In the genomic region with DNA sequence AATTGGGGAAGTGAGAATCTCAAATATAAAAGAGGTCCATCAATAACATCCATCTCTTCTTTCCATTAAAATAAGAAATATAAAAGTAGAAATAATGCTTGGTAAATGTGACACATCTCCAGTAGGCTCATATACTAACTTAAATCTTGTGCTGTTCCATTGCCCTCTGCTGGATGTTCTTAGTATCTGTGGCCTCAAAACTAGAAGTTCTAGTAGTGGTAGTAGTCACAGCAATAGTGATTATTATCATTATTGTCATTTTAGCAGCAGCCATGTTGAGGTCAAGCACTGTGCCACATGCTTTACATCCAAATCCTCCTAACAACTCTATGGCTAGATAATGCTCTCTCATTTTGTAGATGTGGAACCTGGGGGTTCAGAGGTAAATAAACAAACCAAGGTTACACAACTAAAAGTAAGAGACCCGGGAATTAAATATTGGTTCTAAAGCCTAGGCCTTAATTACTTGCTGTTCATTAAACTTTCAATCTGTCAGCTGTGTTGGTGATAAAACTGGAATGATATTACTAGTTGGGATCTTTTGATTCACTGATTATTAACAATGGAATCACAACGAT, we compare ENCODE assay signal across 8 cellular contexts. TPM values are rescaled to one million over a fixed set of nuclear protein-coding genes. Genes with fewer than 3 reads are reported as not detected.
DNase-seq lines count a peak whose midpoint lies in the region; ATAC-seq, FAIRE-seq and TF ChIP-seq lines count a peak whose summit lies in the region.

No MANE protein-coding gene starts in this region.

- peak in 5 of 6 experiments; percentile 9 to 69 (median 44) for DNase-seq in stimulated activated naive CD4-positive, alpha-beta T cell (lab: John Stamatoyannopoulos, UW)
- DNase-seq in stimulated activated naive CD4-positive, alpha-beta T cell treated with Interleukin-2 at 50 U/mL for 16 hours (lab: John Stamatoyannopoulos, UW), result no peak
- peak; percentile 9 for DNase-seq in NCI-H1417 treated with DMSO at 0.1 percent for 48 hours (lab: John Stamatoyannopoulos, UW)
- DNase-seq in SKM-1 treated with dmso at 0.1 percent for 144 hours (lab: John Stamatoyannopoulos, UW; ENCODE audit: unreplicated experiment), result peak; percentile 68
- DNase-seq in mesothelial cell of epicardium (ENCODE audit: low spot score in 2 of 2, unreplicated experiment in 2 of 2), result no peak
- DNase-seq in islet precursor cell, result no peak

- TF ChIP-seq CTCF in mesothelial cell of epicardium (IDR thresholded peaks at IDR 0.05; ENCODE audit: unreplicated experiment), result peak; percentile 73

- H3K27ac Mint-ChIP-seq in mesothelial cell of epicardium, result no peak overlapping the region

- FAIRE-seq in endometrium (lab: Jason Lieb, UNC), result peak; percentile 90

- H3K36me3 Mint-ChIP-seq in mesothelial cell of epicardium, result peaks cover 12% of the 10 kb centered on the region

- H3K4me1 Mint-ChIP-seq in mesothelial cell of epicardium, result no peaks in the 10 kb centered on the region

- ATAC-seq in HG02798 (IDR thresholded peaks at IDR 0.05; ENCODE audit: poor library complexity, unreplicated experiment), result peak; percentile 45

- no peaks in the 10 kb centered on the region for H3K9me3 Mint-ChIP-seq in mesothelial cell of epicardium

- H3K4me3 Mint-ChIP-seq in mesothelial cell of epicardium, result no peak overlapping the region

- no peaks in the 10 kb centered on the region for H3K27me3 Mint-ChIP-seq in mesothelial cell of epicardium (ENCODE audit: low read depth)

RNA-seq across cellular contexts. Expression of a gene that starts 20.2 kb away (rescaled TPM):
- not detected in 3 replicates for total RNA-seq in mesothelial cell of epicardium

RNA-seq across cellular contexts. Expression of a gene that starts 42.2 kb away (rescaled TPM):
- total RNA-seq in mesothelial cell of epicardium, result 25.9 to 27.6 TPM (median 27.5 TPM) in 3 replicates

RNA-seq across cellular contexts. Expression of a gene that starts 42.3 kb away (rescaled TPM):
- total RNA-seq in mesothelial cell of epicardium, result 25.8 to 28.2 TPM (median 28.0 TPM) in 3 replicates

Comparison
In these comparisons a context has a peak if more than half of its experiments do, and no peak if none do; other contexts are left out.
1. DNase-seq: peak in stimulated activated naive CD4-positive, alpha-beta T cell (5 of 6), NCI-H1417 treated with DMSO at 0.1 percent for 48 hours (single experiment) and SKM-1 treated with dmso at 0.1 percent for 144 hours (single experiment); none in stimulated activated naive CD4-positive, alpha-beta T cell treated with Interleukin-2 at 50 U/mL for 16 hours (single experiment), mesothelial cell of epicardium (0 of 2) and islet precursor cell (single experiment).